9 cellular contexts compared by ENCODE assay signal in genomic region chr6:138161118-138161433, GRCh38. TPM values are rescaled to one million over a fixed set of nuclear protein-coding genes. Genes with fewer than 3 reads are reported as not detected.
DNase-seq lines count a peak whose midpoint lies in the region; ATAC-seq and TF ChIP-seq lines count a peak whose summit lies in the region.
"Had no signal": no experiment of that assay in that cellular context is flagged by ENCODE, and none has a peak within 500 bp of the region (broad histone marks: within the 10 kb centered on the region; RNA-seq: fewer than 3 reads in every experiment).

No MANE protein-coding gene starts in this region.

- 20 to 24% methylated on average over 12 of the region's 12 CpGs for WGBS in esophagus, 2 donors
- WGBS in trophoblast cell (ENCODE audit: extremely low coverage, insufficient coverage, insufficient read length), result no CpG with 5 or more reads among the region's 12 CpGs

- H3K27me3 Mint-ChIP-seq in CD8-positive, alpha-beta T cell (ENCODE audit: low read depth), result peaks cover 54% of the 10 kb centered on the region

- H4K8ac ChIP-seq in trophoblast cell (ENCODE audit: low read depth, low read length), result no peak overlapping the region

- ATAC-seq in CD8-positive, alpha-beta T cell, result no peak
- ATAC-seq in Panc1 (no peak), HG03571 (IDR thresholded peaks at IDR 0.05; ENCODE audit: unreplicated experiment) (no peak), GM19035 (IDR thresholded peaks at IDR 0.05; ENCODE audit: unreplicated experiment) (no peak), GM19452 (IDR thresholded peaks at IDR 0.05; ENCODE audit: unreplicated experiment) (no peak)

- no peak overlapping the region for H2BK12ac ChIP-seq in trophoblast cell (ENCODE audit: low read length)

- H3K4me1 Mint-ChIP-seq in CD8-positive, alpha-beta T cell (ENCODE audit: low read depth), result peaks cover 8% of the 10 kb centered on the region

- no peaks in the 10 kb centered on the region for H3K36me3 Mint-ChIP-seq in CD8-positive, alpha-beta T cell

- no peak overlapping the region for H3K4ac ChIP-seq in trophoblast cell (ENCODE audit: low read depth, low read length)

- no peaks in the 10 kb centered on the region for H3K9me3 ChIP-seq in CD8-positive, alpha-beta T cell (ENCODE audit: low read length)
- no peaks in the 10 kb centered on the region for H3K9me3 ChIP-seq in Panc1 (ENCODE audit: control insufficient read depth, insufficient read depth, low read depth, low read length)
- H3K9me3 ChIP-seq in esophagus (ENCODE audit: control insufficient read depth in 2 of 2, insufficient read depth in 1 of 2, low read depth in 1 of 2, low read length in 1 of 2), result no peaks in the 10 kb centered on the region
- H3K9me3 ChIP-seq in trophoblast cell (ENCODE audit: insufficient read depth, low read depth, low read length), result peaks cover 3% of the 10 kb centered on the region

- intact Hi-C loops in CD8-positive, alpha-beta T cell (cut with DNase I, micrococcal nuclease), result loop anchor here in 1 of 2 experiments (5.0 kb wide), 1 partner anchor 241 kb away; the partner anchor contains the start of gene HEBP2
- intact Hi-C loops in Panc1 (cut with micrococcal nuclease; ENCODE audit: unreplicated experiment) (no loop called here), posterior vena cava (cut with DNase I) (no loop called here)

- H3K18ac ChIP-seq in trophoblast cell (ENCODE audit: low read length), result peak overlapping the region; percentile 39

- H2AK5ac ChIP-seq in trophoblast cell (ENCODE audit: low read length), result no peak overlapping the region

- H3K4me3 ChIP-seq in CD8-positive, alpha-beta T cell (ENCODE audit: low read depth, low read length), result no peak overlapping the region
- H3K4me3 ChIP-seq in Panc1 (ENCODE audit: low read depth in 2 of 2, low read length in 2 of 2) (peak overlapping the region; percentile 42 to 56), esophagus (ENCODE audit: low read depth in 1 of 2, low read length in 2 of 2) (peak overlapping the region; percentile 52 to 58), trophoblast cell (ENCODE audit: low read depth, low read length) (peak overlapping the region; percentile 68)

- in situ Hi-C loops in Panc1 (cut with HindIII; ENCODE audit: low pct_unique_long_range_greater_than_20kb, low sequenced_read_pairs), result no loop called here

- peaks cover 8% of the 10 kb centered on the region for H3K4me1 ChIP-seq in CD8-positive, alpha-beta T cell (ENCODE audit: insufficient read depth, low read length)
- H3K4me1 ChIP-seq in Panc1 (ENCODE audit: control insufficient read depth, insufficient read depth, low read length) (peaks cover 9% of the 10 kb centered on the region; the same call in 1 of the 2 replicates), esophagus (ENCODE audit: control insufficient read depth in 2 of 2, insufficient read depth in 2 of 2, low read length in 1 of 2) (peaks cover 0 to 2% of the 10 kb centered on the region in 2 donors), trophoblast cell (ENCODE audit: control insufficient read depth in 1 of 2, insufficient read depth in 2 of 2, low read length in 2 of 2) (peaks cover 4 to 7% of the 10 kb centered on the region in 2 experiments)

- H3K79me2 ChIP-seq in trophoblast cell (ENCODE audit: control insufficient read depth, insufficient read depth, low read length, poor library complexity), result no peaks in the 10 kb centered on the region

- H3K36me3 ChIP-seq in CD8-positive, alpha-beta T cell (ENCODE audit: insufficient read depth, low read length), result no peaks in the 10 kb centered on the region
- H3K36me3 ChIP-seq in Panc1 (ENCODE audit: control insufficient read depth, insufficient read depth, low read length) (no peaks in the 10 kb centered on the region; the same call in 1 of the 2 replicates), esophagus (ENCODE audit: control insufficient read depth in 2 of 2, insufficient read depth in 2 of 2, low read length in 1 of 2) (no peaks in the 10 kb centered on the region), trophoblast cell (ENCODE audit: control insufficient read depth in 1 of 2, insufficient read depth in 2 of 2, low read length in 2 of 2) (no peaks in the 10 kb centered on the region)

- peak overlapping the region; percentile 70 for H3K4me3 Mint-ChIP-seq in CD8-positive, alpha-beta T cell

- no peak overlapping the region for H3K9ac ChIP-seq in trophoblast cell (ENCODE audit: low read length)

- CTCF ChIA-PET in CD8-positive, alpha-beta T cell (lab: Charles Lee), result no interaction called here
- CTCF ChIA-PET in Panc1 (lab: Charles Lee), result no interaction called here

- H4K12ac ChIP-seq in trophoblast cell (ENCODE audit: low read depth, low read length), result no peak overlapping the region

- no peak overlapping the region for H4K91ac ChIP-seq in trophoblast cell (ENCODE audit: low read depth, low read length)

- H3K27ac Mint-ChIP-seq in CD8-positive, alpha-beta T cell, result no peak overlapping the region

- H3K27ac ChIP-seq in CD8-positive, alpha-beta T cell (ENCODE audit: low read depth, low read length), result no peak overlapping the region
- H3K27ac ChIP-seq in Panc1 (ENCODE audit: low read length) (no peak overlapping the region), esophagus (ENCODE audit: low read depth in 2 of 2, low read length in 1 of 2) (no peak overlapping the region), trophoblast cell (ENCODE audit: low read depth, low read length) (no peak overlapping the region)

- DNase-seq in CD8-positive, alpha-beta T cell, result no peak
- DNase-seq in Panc1 (ENCODE audit: low read depth, low spot score) (no peak), trophoblast cell (no peak), posterior vena cava (ENCODE audit: low spot score) (no peak)

- no peaks in the 10 kb centered on the region for H3K79me1 ChIP-seq in trophoblast cell (ENCODE audit: low read length)

- peak overlapping the region; percentile 50 for H2AFZ ChIP-seq in trophoblast cell (ENCODE audit: insufficient read depth, low read length, poor library complexity)

- TF ChIP-seq CTCF in CD8-positive, alpha-beta T cell (IDR thresholded peaks at IDR 0.05), result no peak
- no peak for TF ChIP-seq CTCF in Panc1 (IDR thresholded peaks at IDR 0.05)

- BruUV-seq in Panc1 (replicated peaks; lab: Mats Ljungman, UMichigan), result no TSS peak

- peak overlapping the region; percentile 97 for H3K4me2 ChIP-seq in trophoblast cell (ENCODE audit: low read length)

- no peak overlapping the region for H3K23ac ChIP-seq in trophoblast cell (ENCODE audit: low read length)

- H3K9me3 Mint-ChIP-seq in CD8-positive, alpha-beta T cell, result no peaks in the 10 kb centered on the region

- H3K27me3 ChIP-seq in CD8-positive, alpha-beta T cell (ENCODE audit: insufficient read depth, low read length), result peaks cover 20% of the 10 kb centered on the region
- H3K27me3 ChIP-seq in Panc1 (ENCODE audit: control insufficient read depth, insufficient read depth, low read length) (peaks cover 54% of the 10 kb centered on the region), esophagus (ENCODE audit: control insufficient read depth in 1 of 2, insufficient read depth in 2 of 2, low read length in 2 of 2) (peaks cover 0 to 18% of the 10 kb centered on the region in 2 donors), trophoblast cell (ENCODE audit: insufficient read depth, low read length) (peaks cover 27% of the 10 kb centered on the region)

- no peak overlapping the region for H2BK120ac ChIP-seq in trophoblast cell (ENCODE audit: insufficient read depth, low read length, poor library complexity)

- POLR2A ChIA-PET in CD8-positive, alpha-beta T cell (lab: Charles Lee), result no interaction called here
- POLR2A ChIA-PET in Panc1 (lab: Charles Lee), result no interaction called here

- H3K14ac ChIP-seq in trophoblast cell (ENCODE audit: low read length), result no peak overlapping the region

- no peak overlapping the region for H2BK5ac ChIP-seq in trophoblast cell (ENCODE audit: low read depth, low read length, poor library complexity)

RNA-seq across cellular contexts. Expression of gene ARFGEF3, which starts 0.7 kb away (rescaled TPM):
- total RNA-seq in CD8-positive, alpha-beta T cell, result not detected
- total RNA-seq in Panc1 (2021; ENCODE audit: unreplicated experiment) (1.5 TPM), posterior vena cava (1 to 10 TPM; 1.3 to 2.0 TPM)
- 0.48 TPM for polyA plus RNA-seq in Panc1 (2012; ENCODE audit: insufficient read length)
- under 1 TPM; 0.15 to 0.20 TPM for polyA plus RNA-seq in esophagus
- polyA plus RNA-seq in trophoblast cell (2013), result 0.12 TPM in 2 replicates

RNA-seq across cellular contexts. Expression of gene PERP, which starts 53.9 kb away (rescaled TPM):
- 1 to 10 TPM; 1.6 to 1.9 TPM for total RNA-seq in CD8-positive, alpha-beta T cell
- 348 TPM for total RNA-seq in Panc1 (2021; ENCODE audit: unreplicated experiment)
- 249 TPM for polyA plus RNA-seq in Panc1 (2012; ENCODE audit: insufficient read length)
- polyA plus RNA-seq in esophagus, result 100 to 1,000 TPM; 680 to 740 TPM
- 123 and 131 TPM in 2 replicates for polyA plus RNA-seq in trophoblast cell (2013)
- total RNA-seq in posterior vena cava, result 10 to 100 TPM in 1 of 2 donors, 1 to 10 TPM in 1; 8.8 to 14.7 TPM

RNA-seq across cellular contexts. Expression of gene PBOV1, which starts 57.2 kb away (rescaled TPM):
- not detected for total RNA-seq in CD8-positive, alpha-beta T cell
- not detected for total RNA-seq in Panc1 (2021; ENCODE audit: unreplicated experiment)
- polyA plus RNA-seq in Panc1 (2012; ENCODE audit: insufficient read length), result 0.08 TPM
- polyA plus RNA-seq in esophagus, result not detected
- not detected in 2 replicates for polyA plus RNA-seq in trophoblast cell (2013)
- not detected for total RNA-seq in posterior vena cava
- polyA plus RNA-seq: thymus had no signal

Comparison
In these comparisons a context has a peak if more than half of its experiments do, and no peak if none do; other contexts are left out.
1. RNA of gene PERP, which starts 53.9 kb away (total RNA-seq): 348 TPM in Panc1 (single experiment); 8.8 to 14.7 TPM in posterior vena cava and 1.6 to 1.9 TPM in CD8-positive, alpha-beta T cell; every median in the first group is over 10 times any median in the second.